In genomic region chr15:64071931-64072765, GRCh38 we compare ENCODE assay signal across 12 cellular contexts. TPM values are rescaled to one million over a fixed set of nuclear protein-coding genes. Genes with fewer than 3 reads are reported as not detected.
DNase-seq lines count a peak whose midpoint lies in the region; FAIRE-seq and TF ChIP-seq lines count a peak whose summit lies in the region.
"Had no signal": no experiment of that assay in that cellular context is flagged by ENCODE, and none has a peak within 500 bp of the region (broad histone marks: within the 10 kb centered on the region; RNA-seq: fewer than 3 reads in every experiment).

No MANE protein-coding gene starts in this region.

- no peaks in the 10 kb centered on the region for H3K27me3 Mint-ChIP-seq in MCF 10A (ENCODE audit: insufficient read depth, unreplicated experiment)

- CTCF ChIA-PET in MCF 10A (lab: Yijun Ruan, JAX), result interaction anchor here (0.7 to 1.8 kb wide), 9 partner anchors 21 to 441 kb away, joined by 3 to 7 read pairs (median 3); partner anchors contain the start of gene CIAO2A

- no peaks in the 10 kb centered on the region for H3K9me3 Mint-ChIP-seq in MCF 10A (ENCODE audit: unreplicated experiment)

- POLR2A ChIA-PET in MCF 10A (lab: Yijun Ruan, JAX), result interaction anchor here (0.5 to 4.0 kb wide), 12 partner anchors 11 to 1485 kb away, joined by 3 to 34 read pairs (median 4); partner anchors contain the start of genes CIAO2A and SNX1

- H3K4me1 ChIP-seq in liver (ENCODE audit: control insufficient read depth in 4 of 4, insufficient read depth in 4 of 4, low read length in 3 of 4), result peaks cover 17 to 67% (median 52%) of the 10 kb centered on the region in 4 donors
- H3K4me1 ChIP-seq in testis, result peaks cover 30% of the 10 kb centered on the region
- H3K4me1 ChIP-seq in ovary (ENCODE audit: insufficient read depth), result peaks cover 8% of the 10 kb centered on the region

- H3K36me3 ChIP-seq in liver (ENCODE audit: control insufficient read depth in 4 of 4, insufficient read depth in 3 of 4, low read depth in 1 of 4, low read length in 3 of 4) (peaks cover 0 to 9% (median 0%) of the 10 kb centered on the region in 4 donors), testis (ENCODE audit: low read depth, missing control alignments) (no peaks in the 10 kb centered on the region), ovary (no peaks in the 10 kb centered on the region)

- H3K4me1 Mint-ChIP-seq in MCF 10A (ENCODE audit: insufficient read depth, unreplicated experiment), result peaks cover 7% of the 10 kb centered on the region

- intact Hi-C loops in MCF 10A (cut with micrococcal nuclease) (no loop called here), testis (cut with DNase I; ENCODE audit: low total_unique reads) (no loop called here), ovary (cut with DNase I) (no loop called here)

- BruUV-seq in MCF 10A (replicated peaks; lab: Mats Ljungman, UMichigan), result no TSS peak

- peak overlapping the region; percentile 77 to 81 for H3K27ac ChIP-seq in liver (ENCODE audit: low read depth in 1 of 2, low read length in 2 of 2)
- H3K27ac ChIP-seq in testis, result peak overlapping the region; percentile 39 to 79
- no peak overlapping the region for H3K27ac ChIP-seq in ovary

- H3K27ac Mint-ChIP-seq in MCF 10A (ENCODE audit: low read depth, unreplicated experiment), result peak overlapping the region; percentile 31

- TF ChIP-seq CTCF in MCF 10A (IDR thresholded peaks at IDR 0.05; ENCODE audit: unreplicated experiment) (no peak), liver (IDR thresholded peaks at IDR 0.05; ENCODE audit: low read depth, low read length, missing input control) (no peak), testis (IDR thresholded peaks at IDR 0.05) (no peak), ovary (IDR thresholded peaks at IDR 0.05) (no peak)

- H3K4me3 ChIP-seq in liver (ENCODE audit: low read depth in 1 of 3, low read length in 3 of 3) (no peak overlapping the region), testis (no peak overlapping the region), ovary (no peak overlapping the region)

- WGBS in liver, result 78% methylated on average over 4 of the region's 4 CpGs
- WGBS in testis, 2 donors, result 81 to 85% methylated on average over 4 of the region's 4 CpGs
- 85 to 90% (median 88%) methylated on average over 4 of the region's 4 CpGs for WGBS in ovary, 3 donors

- H3K9me3 ChIP-seq in liver (ENCODE audit: control insufficient read depth in 4 of 4, low read length in 3 of 4), result no peaks in the 10 kb centered on the region
- no peaks in the 10 kb centered on the region for H3K9me3 ChIP-seq in testis
- H3K9me3 ChIP-seq in ovary, result no peaks in the 10 kb centered on the region

- H3K27me3 ChIP-seq in liver (ENCODE audit: control insufficient read depth in 4 of 4, insufficient read depth in 4 of 4, low read length in 3 of 4) (no peaks in the 10 kb centered on the region), testis (no peaks in the 10 kb centered on the region), ovary (no peaks in the 10 kb centered on the region)

- no peak overlapping the region for H3K4me3 Mint-ChIP-seq in MCF 10A (ENCODE audit: unreplicated experiment)

- TF ChIP-seq POLR2A in testis (IDR thresholded peaks at IDR 0.05) (no peak), ovary (IDR thresholded peaks at IDR 0.05) (no peak)

- DNase-seq in DMS53 (lab: John Stamatoyannopoulos, UW) (peak; percentile 7), DMS53 treated with DMSO at 0.1 percent for 48 hours (lab: John Stamatoyannopoulos, UW; ENCODE audit: unreplicated experiment) (no peak), MCF 10A (ENCODE audit: unreplicated experiment) (no peak), testis (no peak), ovary (no peak), NCI-H146 (lab: John Stamatoyannopoulos, UW) (no peak), HTR-8/SVneo (ENCODE audit: insufficient read length, low spot score) (no peak)
- DNase-seq: 8988T, NCI-H2107 had no signal

- no peak overlapping the region for H3K9ac ChIP-seq in liver (ENCODE audit: low read depth in 1 of 2, low read length in 2 of 2)

- TF ChIP-seq RAD21 in liver (IDR thresholded peaks at IDR 0.05), result no peak

- FAIRE-seq in HTR-8/SVneo (lab: Jason Lieb, UNC), result no peak
- FAIRE-seq: frontal cortex, TTC549 had no signal

- peaks cover 44% of the 10 kb centered on the region for H3K36me3 Mint-ChIP-seq in MCF 10A (ENCODE audit: insufficient read depth, unreplicated experiment)

- no peak for TF ChIP-seq EP300 in ovary (IDR thresholded peaks at IDR 0.05)

TF ChIP-seq in liver, 16 proteins besides CTCF, POLR2A, EP300 and RAD21:
- TF ChIP-seq ATF3 (IDR thresholded peaks at IDR 0.05) (no peak), NR2F2 (IDR thresholded peaks at IDR 0.05) (no peak), FOXA2 (IDR thresholded peaks at IDR 0.05) (no peak), YY1 (IDR thresholded peaks at IDR 0.05) (no peak), TAF1 (conservative IDR thresholded peaks at IDR 0.05) (no peak), SP1 (IDR thresholded peaks at IDR 0.05) (no peak), JUND (IDR thresholded peaks at IDR 0.05) (no peak), GABPA (IDR thresholded peaks at IDR 0.05 in 1 of 2, conservative IDR thresholded peaks at IDR 0.05 in 1 of 2) (no peak), RXRA (IDR thresholded peaks at IDR 0.05) (no peak), EGR1 (IDR thresholded peaks at IDR 0.05; ENCODE audit: low read depth in 2 of 2) (no peak), FOXA1 (IDR thresholded peaks at IDR 0.05) (no peak), HNF4G (IDR thresholded peaks at IDR 0.05) (no peak), HNF4A (conservative IDR thresholded peaks at IDR 0.05) (no peak)
- TF ChIP-seq, protein P1, sequence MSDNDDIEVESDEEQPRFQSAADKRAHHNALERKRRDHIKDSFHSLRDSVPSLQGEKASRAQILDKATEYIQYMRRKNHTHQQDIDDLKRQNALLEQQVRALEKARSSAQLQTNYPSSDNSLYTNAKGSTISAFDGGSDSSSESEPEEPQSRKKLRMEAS (IDR thresholded peaks at IDR 0.05), result no peak
- TF ChIP-seq, protein P2, sequence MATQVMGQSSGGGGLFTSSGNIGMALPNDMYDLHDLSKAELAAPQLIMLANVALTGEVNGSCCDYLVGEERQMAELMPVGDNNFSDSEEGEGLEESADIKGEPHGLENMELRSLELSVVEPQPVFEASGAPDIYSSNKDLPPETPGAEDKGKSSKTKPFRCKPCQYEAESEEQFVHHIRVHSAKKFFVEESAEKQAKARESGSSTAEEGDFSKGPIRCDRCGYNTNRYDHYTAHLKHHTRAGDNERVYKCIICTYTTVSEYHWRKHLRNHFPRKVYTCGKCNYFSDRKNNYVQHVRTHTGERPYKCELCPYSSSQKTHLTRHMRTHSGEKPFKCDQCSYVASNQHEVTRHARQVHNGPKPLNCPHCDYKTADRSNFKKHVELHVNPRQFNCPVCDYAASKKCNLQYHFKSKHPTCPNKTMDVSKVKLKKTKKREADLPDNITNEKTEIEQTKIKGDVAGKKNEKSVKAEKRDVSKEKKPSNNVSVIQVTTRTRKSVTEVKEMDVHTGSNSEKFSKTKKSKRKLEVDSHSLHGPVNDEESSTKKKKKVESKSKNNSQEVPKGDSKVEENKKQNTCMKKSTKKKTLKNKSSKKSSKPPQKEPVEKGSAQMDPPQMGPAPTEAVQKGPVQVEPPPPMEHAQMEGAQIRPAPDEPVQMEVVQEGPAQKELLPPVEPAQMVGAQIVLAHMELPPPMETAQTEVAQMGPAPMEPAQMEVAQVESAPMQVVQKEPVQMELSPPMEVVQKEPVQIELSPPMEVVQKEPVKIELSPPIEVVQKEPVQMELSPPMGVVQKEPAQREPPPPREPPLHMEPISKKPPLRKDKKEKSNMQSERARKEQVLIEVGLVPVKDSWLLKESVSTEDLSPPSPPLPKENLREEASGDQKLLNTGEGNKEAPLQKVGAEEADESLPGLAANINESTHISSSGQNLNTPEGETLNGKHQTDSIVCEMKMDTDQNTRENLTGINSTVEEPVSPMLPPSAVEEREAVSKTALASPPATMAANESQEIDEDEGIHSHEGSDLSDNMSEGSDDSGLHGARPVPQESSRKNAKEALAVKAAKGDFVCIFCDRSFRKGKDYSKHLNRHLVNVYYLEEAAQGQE (IDR thresholded peaks at IDR 0.05), result no peak
- TF ChIP-seq, protein P3, sequence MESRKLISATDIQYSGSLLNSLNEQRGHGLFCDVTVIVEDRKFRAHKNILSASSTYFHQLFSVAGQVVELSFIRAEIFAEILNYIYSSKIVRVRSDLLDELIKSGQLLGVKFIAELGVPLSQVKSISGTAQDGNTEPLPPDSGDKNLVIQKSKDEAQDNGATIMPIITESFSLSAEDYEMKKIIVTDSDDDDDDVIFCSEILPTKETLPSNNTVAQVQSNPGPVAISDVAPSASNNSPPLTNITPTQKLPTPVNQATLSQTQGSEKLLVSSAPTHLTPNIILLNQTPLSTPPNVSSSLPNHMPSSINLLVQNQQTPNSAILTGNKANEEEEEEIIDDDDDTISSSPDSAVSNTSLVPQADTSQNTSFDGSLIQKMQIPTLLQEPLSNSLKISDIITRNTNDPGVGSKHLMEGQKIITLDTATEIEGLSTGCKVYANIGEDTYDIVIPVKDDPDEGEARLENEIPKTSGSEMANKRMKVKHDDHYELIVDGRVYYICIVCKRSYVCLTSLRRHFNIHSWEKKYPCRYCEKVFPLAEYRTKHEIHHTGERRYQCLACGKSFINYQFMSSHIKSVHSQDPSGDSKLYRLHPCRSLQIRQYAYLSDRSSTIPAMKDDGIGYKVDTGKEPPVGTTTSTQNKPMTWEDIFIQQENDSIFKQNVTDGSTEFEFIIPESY (IDR thresholded peaks at IDR 0.05), result no peak

RNA-seq across cellular contexts. Expression of gene CIAO2A, which starts 21.5 kb away (rescaled TPM):
- total RNA-seq in MCF 10A (2022), result 38.7 and 44.7 TPM in 2 replicates
- total RNA-seq in liver, result 100 to 1,000 TPM; 124 to 147 TPM
- 100 to 1,000 TPM; 171 to 404 TPM for polyA plus RNA-seq in liver
- total RNA-seq in testis, result 10 to 100 TPM; 36.1 to 36.8 TPM
- 33.7 TPM for polyA plus RNA-seq in testis (ENCODE audit: insufficient read depth, low read depth, low replicate concordance)
- 10 to 100 TPM; 13.2 to 34.9 (median 17.8) TPM for total RNA-seq in ovary
- polyA plus RNA-seq in ovary, result 10 to 100 TPM; 32.9 to 43.8 TPM

RNA-seq across cellular contexts. Expression of gene SNX1, which starts 23.6 kb away (rescaled TPM):
- 70.2 and 83.6 TPM in 2 replicates for total RNA-seq in MCF 10A (2022)
- 10 to 100 TPM; 40.0 to 67.4 TPM for total RNA-seq in liver
- polyA plus RNA-seq in liver, result 10 to 100 TPM; 44.4 to 45.6 TPM
- total RNA-seq in testis, result 10 to 100 TPM; 79.1 to 86.0 TPM
- 93.1 TPM for polyA plus RNA-seq in testis (ENCODE audit: insufficient read depth, low read depth, low replicate concordance)
- 100 to 1,000 TPM in 5 of 7 donors, 10 to 100 TPM in 2; 57.9 to 139 (median 126) TPM for total RNA-seq in ovary
- 100 to 1,000 TPM in 1 of 2 donors, 10 to 100 TPM in 1; 51.5 to 120 TPM for polyA plus RNA-seq in ovary

RNA-seq across cellular contexts. Expression of gene DAPK2, which starts 25.9 kb away (rescaled TPM):
- total RNA-seq in MCF 10A (2022), result 4.6 and 6.8 TPM in 2 replicates
- 1 to 10 TPM; 1.1 to 3.6 TPM for total RNA-seq in liver
- polyA plus RNA-seq in liver, result 1 to 10 TPM; 1.0 to 1.1 TPM
- total RNA-seq in testis, result 1 to 10 TPM; 3.6 to 7.7 TPM
- polyA plus RNA-seq in testis (ENCODE audit: insufficient read depth, low read depth, low replicate concordance), result 5.9 TPM
- 1 to 10 TPM in 6 of 7 donors, under 1 TPM in 1; 0.77 to 6.2 (median 1.7) TPM for total RNA-seq in ovary
- polyA plus RNA-seq in ovary, result 1 to 10 TPM; 2.5 to 2.7 TPM

Comparison
In these comparisons a context has a peak if more than half of its experiments do, and no peak if none do; other contexts are left out.
1. H3K27ac ChIP-seq: peak in liver (2 of 2) and testis (2 of 2); none in ovary (0 of 2).